Comparison of ENCODE assay signal across 14 cellular contexts in genomic region chr5:135379052-135379654, GRCh38. TPM values are rescaled to one million over a fixed set of nuclear protein-coding genes. Genes with fewer than 3 reads are reported as not detected.
A peak's percentile ranks its signal among the peaks of the same experiment; 100 is the strongest.
DNase-seq lines count a peak whose midpoint lies in the region; ATAC-seq and TF ChIP-seq lines count a peak whose summit lies in the region.
"Had no signal": no experiment of that assay in that cellular context is flagged by ENCODE, and none has a peak within 500 bp of the region (broad histone marks: within the 10 kb centered on the region; RNA-seq: fewer than 3 reads in every experiment).

No MANE protein-coding gene starts in this region.

- TF ChIP-seq CTCF in endodermal cell (conservative IDR thresholded peaks at IDR 0.05) (no peak), omental fat pad (IDR thresholded peaks at IDR 0.05) (no peak)

- no peaks in the 10 kb centered on the region for H3K9me3 Mint-ChIP-seq in CD4-positive, CD25-positive, alpha-beta regulatory T cell
- H3K9me3 Mint-ChIP-seq in endodermal cell = no peaks in the 10 kb centered on the region

- no peaks in the 10 kb centered on the region for H3K27me3 ChIP-seq in CD4-positive, CD25-positive, alpha-beta regulatory T cell (ENCODE audit: control insufficient read depth, insufficient read depth, low read length)
- H3K27me3 ChIP-seq in endodermal cell (ENCODE audit: control insufficient read depth, insufficient read depth, low read length, poor library complexity, severe bottlenecking) = no peaks in the 10 kb centered on the region

- WGBS in endodermal cell (ENCODE audit: insufficient coverage in 1 of 2, insufficient read length in 1 of 2), 2 experiments = 95 to 96% methylated on average over 4 to 7 of the region's 7 CpGs

- peaks cover 84% of the 10 kb centered on the region for H3K36me3 ChIP-seq in CD4-positive, CD25-positive, alpha-beta regulatory T cell (ENCODE audit: control insufficient read depth, insufficient read depth, low read length)
- H3K36me3 ChIP-seq in endodermal cell (ENCODE audit: control insufficient read depth, insufficient read depth, low read length) = peaks cover 95% of the 10 kb centered on the region

- peaks cover 66% of the 10 kb centered on the region for H3K36me3 Mint-ChIP-seq in CD4-positive, CD25-positive, alpha-beta regulatory T cell
- H3K36me3 Mint-ChIP-seq in endodermal cell (ENCODE audit: low read depth) = peaks cover 90% of the 10 kb centered on the region

- no peak overlapping the region for H3K4me3 ChIP-seq in CD4-positive, CD25-positive, alpha-beta regulatory T cell (ENCODE audit: low read depth, low read length)
- H3K4me3 ChIP-seq in endodermal cell (ENCODE audit: low read length) = no peak overlapping the region
- H3K4me3 ChIP-seq: skin epidermis had no signal

- DNase-seq in CD4-positive, CD25-positive, alpha-beta regulatory T cell = no peak
- DNase-seq in M059J (ENCODE audit: low read depth) = peak; percentile 80
- DNase-seq in endodermal cell = no peak
- no peak for DNase-seq in omental fat pad (ENCODE audit: low spot score)
- no peak for DNase-seq in NCI-H2029 treated with DMSO at 0.1 percent for 48 hours (lab: John Stamatoyannopoulos, UW)
- DNase-seq in left lobe of liver (ENCODE audit: low spot score) = no peak
- no peak for DNase-seq in SK-N-DZ (ENCODE audit: low spot score)
- DNase-seq: activated CD4-positive, CD25-positive, alpha-beta regulatory T cell; activated effector memory CD4-positive, alpha-beta T cell treated with Interleukin-2 at 50 U/mL for 16 hours; dermis blood vessel endothelial cell; NCI-H2227 treated with DMSO at 0.1 percent for 48 hours had no signal

- ATAC-seq in CD4-positive, CD25-positive, alpha-beta regulatory T cell (ENCODE audit: low read depth in 2 of 2) = no peak
- ATAC-seq in omental fat pad (ENCODE audit: low FRiP score) = peak; percentile 94
- no peak for ATAC-seq in left lobe of liver
- ATAC-seq in HG03469 (IDR thresholded peaks at IDR 0.05; ENCODE audit: unreplicated experiment) = no peak
- ATAC-seq: HCT116 had no signal

- no peaks in the 10 kb centered on the region for H3K27me3 Mint-ChIP-seq in CD4-positive, CD25-positive, alpha-beta regulatory T cell
- no peaks in the 10 kb centered on the region for H3K27me3 Mint-ChIP-seq in endodermal cell (ENCODE audit: insufficient read depth)

- peaks cover 5% of the 10 kb centered on the region for H3K4me1 ChIP-seq in CD4-positive, CD25-positive, alpha-beta regulatory T cell (ENCODE audit: control insufficient read depth, insufficient read depth, low read length, poor library complexity, severe bottlenecking)
- H3K4me1 ChIP-seq in endodermal cell (ENCODE audit: control insufficient read depth, insufficient read depth, low read length) = peaks cover 5% of the 10 kb centered on the region

- no peak overlapping the region for H3K4me3 Mint-ChIP-seq in CD4-positive, CD25-positive, alpha-beta regulatory T cell
- H3K4me3 Mint-ChIP-seq in endodermal cell = no peak overlapping the region

- H3K4me1 Mint-ChIP-seq in CD4-positive, CD25-positive, alpha-beta regulatory T cell = peaks cover 13 to 70% (median 50%) of the 10 kb centered on the region in 4 donors
- H3K4me1 Mint-ChIP-seq in endodermal cell = peaks cover 23% of the 10 kb centered on the region

- no peaks in the 10 kb centered on the region for H3K9me3 ChIP-seq in CD4-positive, CD25-positive, alpha-beta regulatory T cell (ENCODE audit: control insufficient read depth in 2 of 2, low read length in 2 of 2)
- H3K9me3 ChIP-seq in endodermal cell (ENCODE audit: control insufficient read depth, low read length) = no peaks in the 10 kb centered on the region

- H3K27ac Mint-ChIP-seq in CD4-positive, CD25-positive, alpha-beta regulatory T cell = peak overlapping the region in 2 of 3 donors; percentile 78 to 83
- peak overlapping the region; percentile 45 for H3K27ac Mint-ChIP-seq in endodermal cell

- H3K27ac ChIP-seq in CD4-positive, CD25-positive, alpha-beta regulatory T cell (ENCODE audit: insufficient read depth, low read length, poor library complexity, severe bottlenecking) = no peak overlapping the region
- H3K27ac ChIP-seq in endodermal cell (ENCODE audit: low read depth, low read length) = no peak overlapping the region

- no peak overlapping the region for H3K9ac ChIP-seq in endodermal cell (ENCODE audit: extremely low read depth, low read length, poor library complexity, severe bottlenecking)

RNA-seq across cellular contexts. Expression of gene MACROH2A1, which starts 19.9 kb away (rescaled TPM):
- total RNA-seq in CD4-positive, CD25-positive, alpha-beta regulatory T cell = 139 TPM
- 100 to 1,000 TPM; 126 to 161 (median 148) TPM for polyA plus RNA-seq in CD4-positive, CD25-positive, alpha-beta regulatory T cell
- total RNA-seq in M059J (2014; rRNA removed; shearing (Covaris generic)) = 349 and 422 TPM in 2 replicates
- total RNA-seq in endodermal cell = 100 to 1,000 TPM; 256 to 288 TPM
- polyA plus RNA-seq in endodermal cell (2013, experiment 1 of 2) = 253 TPM
- 265 TPM for polyA plus RNA-seq in endodermal cell (2013, experiment 2 of 2)
- total RNA-seq in omental fat pad = 100 to 1,000 TPM; 182 to 443 (median 319) TPM
- 42.9 TPM for total RNA-seq in left lobe of liver
- 360 and 407 TPM in 2 replicates for polyA plus RNA-seq in SK-N-DZ (2014; cell fraction: cytosol; rRNA removed)
- polyA plus RNA-seq in SK-N-DZ (2014; cell fraction: nucleus; rRNA removed) = 370 and 419 TPM in 2 replicates
